Comparison of ENCODE assay signal across 20 cellular contexts in the genomic region with DNA sequence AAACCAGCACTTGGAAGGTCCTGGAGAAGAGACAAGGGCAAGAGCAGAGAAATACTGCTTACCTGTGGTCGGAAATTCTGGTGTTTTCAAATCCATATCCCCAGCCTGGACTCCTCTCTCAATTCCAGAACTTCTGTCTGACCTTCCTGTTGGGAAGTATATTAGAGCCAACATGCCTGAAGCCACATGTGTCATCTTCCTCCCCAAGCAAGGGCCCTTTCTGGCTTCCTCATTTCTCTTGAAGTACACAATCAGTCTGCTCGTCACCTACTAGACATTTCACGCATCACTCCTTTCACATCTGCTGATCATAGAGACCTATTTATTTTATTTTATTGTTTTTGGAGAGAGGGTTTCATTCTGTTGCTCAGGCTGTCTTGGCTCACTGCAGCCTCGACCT. TPM values are rescaled to one million over a fixed set of nuclear protein-coding genes. Genes with fewer than 3 reads are reported as not detected.
DNase-seq lines count a peak whose midpoint lies in the region; ATAC-seq and TF ChIP-seq lines count a peak whose summit lies in the region.
"Had no signal": no experiment of that assay in that cellular context is flagged by ENCODE, and none has a peak within 500 bp of the region (broad histone marks: within the 10 kb centered on the region; RNA-seq: fewer than 3 reads in every experiment).

No MANE protein-coding gene starts in this region.

- H3K9me2 ChIP-seq in PC-3 (replicated peaks; ENCODE audit: low read length) = no peaks in the 10 kb centered on the region

- CTCF ChIA-PET in PC-3 (lab: Charles Lee) = no interaction called here

- no peak overlapping the region for H3K4me2 ChIP-seq in PC-3 (ENCODE audit: low read length)

- no peak for TF ChIP-seq CTCF in PC-3 (conservative IDR thresholded peaks at IDR 0.05; ENCODE audit: low read depth, low read length)

- H3K9ac ChIP-seq in PC-3 (ENCODE audit: low read length) = no peak overlapping the region

- intact Hi-C loops in PC-3 (cut with micrococcal nuclease) = no loop called here

- no peak overlapping the region for H3K4me3 Mint-ChIP-seq in stimulated activated memory B cell treated with anti-CD40 and anti-IgM and Interleukin-4, amounts not matched to agents 10 μg/mL and 1 μg/mL and 100 μg/mL, for 72 hours
- H3K4me3 Mint-ChIP-seq: activated naive CD8-positive, alpha-beta T cell; T-helper 2 cell treated with Interferon-gamma antibody and Interleukin-4, amounts not matched to agents 5 μg/mL and 100 μg/mL, for 36 hours had no signal

- peaks cover 16% of the 10 kb centered on the region; the same call in 1 of the 2 replicates for H3K36me3 ChIP-seq in PC-3 (ENCODE audit: low read depth, low read length)
- H3K36me3 ChIP-seq: BE2C had no signal

- H3K79me2 ChIP-seq in PC-3 (ENCODE audit: low read length) = no peaks in the 10 kb centered on the region

- no peaks in the 10 kb centered on the region for H3K27me3 Mint-ChIP-seq in stimulated activated memory B cell treated with anti-CD40 and anti-IgM and Interleukin-4, amounts not matched to agents 10 μg/mL and 1 μg/mL and 100 μg/mL, for 72 hours
- H3K27me3 Mint-ChIP-seq: activated naive CD8-positive, alpha-beta T cell had no signal

- H3K27ac Mint-ChIP-seq in stimulated activated memory B cell treated with anti-CD40 and anti-IgM and Interleukin-4, amounts not matched to agents 10 μg/mL and 1 μg/mL and 100 μg/mL, for 72 hours = no peak overlapping the region
- H3K27ac Mint-ChIP-seq: activated naive CD8-positive, alpha-beta T cell; T-helper 2 cell treated with Interferon-gamma antibody and Interleukin-4, amounts not matched to agents 5 μg/mL and 100 μg/mL, for 36 hours had no signal

- H3K36me3 Mint-ChIP-seq in stimulated activated memory B cell treated with anti-CD40 and anti-IgM and Interleukin-4, amounts not matched to agents 10 μg/mL and 1 μg/mL and 100 μg/mL, for 72 hours = peaks cover 57% of the 10 kb centered on the region

- H2AFZ ChIP-seq in PC-3 (ENCODE audit: low read length) = no peak overlapping the region

- no peak overlapping the region for H3K4me3 ChIP-seq in PC-3 (ENCODE audit: low read length)
- H3K4me3 ChIP-seq: body of pancreas, coronary artery had no signal

- no peaks in the 10 kb centered on the region for H3K9me3 ChIP-seq in PC-3 (ENCODE audit: low read length)
- H3K9me3 ChIP-seq: BE2C, body of pancreas had no signal

- no peaks in the 10 kb centered on the region for H3K9me3 Mint-ChIP-seq in stimulated activated memory B cell treated with anti-CD40 and anti-IgM and Interleukin-4, amounts not matched to agents 10 μg/mL and 1 μg/mL and 100 μg/mL, for 72 hours
- H3K9me3 Mint-ChIP-seq: T-helper 2 cell treated with Interferon-gamma antibody and Interleukin-4, amounts not matched to agents 5 μg/mL and 100 μg/mL, for 36 hours had no signal

- no TSS peak for BruUV-seq in PC-3 (replicated peaks; lab: Mats Ljungman, UMichigan)

- H3F3A ChIP-seq in PC-3 (ENCODE audit: low read length, unreplicated experiment) = no peaks in the 10 kb centered on the region

- no peak overlapping the region for H3K27ac ChIP-seq in PC-3 (ENCODE audit: low read length)
- H3K27ac ChIP-seq: 22Rv1, body of pancreas, coronary artery had no signal

- peaks cover 47% of the 10 kb centered on the region for H3K4me1 Mint-ChIP-seq in stimulated activated memory B cell treated with anti-CD40 and anti-IgM and Interleukin-4, amounts not matched to agents 10 μg/mL and 1 μg/mL and 100 μg/mL, for 72 hours

- peak; percentile 7 for DNase-seq in NOMO-1 treated with DMSO at 0.1 percent for 48 hours (lab: John Stamatoyannopoulos, UW; ENCODE audit: unreplicated experiment)
- DNase-seq in NOMO-1 treated with dmso at 0.1 percent for 144 hours (lab: John Stamatoyannopoulos, UW; ENCODE audit: unreplicated experiment) = no peak
- DNase-seq in PC-3 = peak; percentile 51
- peak; percentile 33 for DNase-seq in dermis blood vessel endothelial cell
- DNase-seq in hypothalamus (lab: John Stamatoyannopoulos, UW) = no peak
- DNase-seq in NCI-H146 (lab: John Stamatoyannopoulos, UW) = no peak
- DNase-seq: BE2C; body of pancreas; left cardiac atrium; midbrain; NCI-H1417; NCI-H526; stimulated activated CD4-positive, alpha-beta T cell treated with anti-CD3 and anti-CD28 coated beads, Interleukin-4, amount 100 ng/mL, for 4 hours; substantia nigra had no signal

- H4K20me1 ChIP-seq in PC-3 (ENCODE audit: low read length) = no peaks in the 10 kb centered on the region

- POLR2A ChIA-PET in PC-3 (lab: Charles Lee; ENCODE audit: unreplicated experiment) = no interaction called here

- ATAC-seq in PC-3 (no peak), HG03108 (IDR thresholded peaks at IDR 0.05; ENCODE audit: unreplicated experiment) (no peak)
- ATAC-seq in stimulated activated memory B cell treated with anti-CD40 and anti-IgM and Interleukin-4, amounts not matched to agents 10 μg/mL and 1 μg/mL and 100 μg/mL, for 72 hours = peak; percentile 78
- ATAC-seq: body of pancreas, left cardiac atrium had no signal

- H3K4me1 ChIP-seq in PC-3 (ENCODE audit: insufficient read depth, low read length) = peaks cover 9% of the 10 kb centered on the region

- no peaks in the 10 kb centered on the region for H3K27me3 ChIP-seq in PC-3 (ENCODE audit: low read length)
- H3K27me3 ChIP-seq: BE2C, body of pancreas had no signal

RNA-seq across cellular contexts. Expression of a gene that starts 8.4 kb away (rescaled TPM):
- total RNA-seq in PC-3 (2014; rRNA removed) (20.8 and 21.8 TPM in 2 replicates), dermis blood vessel endothelial cell (135 and 161 TPM in 2 replicates)

Comparison
In these comparisons a context has a peak if more than half of its experiments do, and no peak if none do; other contexts are left out.
1. DNase-seq: peak in NOMO-1 treated with DMSO at 0.1 percent for 48 hours (single experiment), PC-3 (single experiment) and dermis blood vessel endothelial cell (single experiment); none in NOMO-1 treated with dmso at 0.1 percent for 144 hours (single experiment), hypothalamus (0 of 51) and NCI-H146 (single experiment).